ENCODE assay signal across 6 cellular contexts in the genomic region with DNA sequence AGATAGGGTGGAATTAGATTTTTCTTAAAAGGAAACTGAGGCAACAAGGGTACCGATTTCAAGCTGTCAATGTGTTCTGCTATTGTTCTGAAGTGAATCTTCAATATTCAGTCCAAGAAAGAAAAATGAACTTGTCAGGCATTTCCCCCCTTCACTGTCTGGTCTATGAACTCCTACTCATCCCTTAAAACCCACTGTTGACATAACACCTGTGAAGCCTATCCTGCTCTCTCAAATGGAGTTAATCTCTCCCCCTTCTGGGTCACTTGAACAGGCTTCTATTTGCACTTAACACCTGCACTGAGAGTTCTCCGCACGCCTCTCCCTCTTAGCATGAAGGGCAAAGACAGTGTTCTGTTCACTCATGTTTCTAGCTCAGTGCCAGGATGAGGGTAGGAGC.
"Had no signal": no experiment of that assay in that cellular context is flagged by ENCODE, and none has a peak within 500 bp of the region (broad histone marks: within the 10 kb centered on the region; RNA-seq: fewer than 3 reads in every experiment).

No MANE protein-coding gene starts in this region.

- H3K9me3 Mint-ChIP-seq: IgD-negative memory B cell had no signal

- H3K27ac Mint-ChIP-seq: IgD-negative memory B cell had no signal

- H3K4me1 Mint-ChIP-seq: IgD-negative memory B cell had no signal

- H3K4me3 ChIP-seq: K562 had no signal

- ATAC-seq: HepG2, K562 had no signal

- H3K27ac ChIP-seq: HL-60 had no signal

- DNase-seq: IMR-90, KBM-7 had no signal

- H3K27me3 Mint-ChIP-seq: IgD-negative memory B cell had no signal

- H3K4me3 Mint-ChIP-seq: IgD-negative memory B cell had no signal
